8 cellular contexts compared by ENCODE assay signal in the genomic region with DNA sequence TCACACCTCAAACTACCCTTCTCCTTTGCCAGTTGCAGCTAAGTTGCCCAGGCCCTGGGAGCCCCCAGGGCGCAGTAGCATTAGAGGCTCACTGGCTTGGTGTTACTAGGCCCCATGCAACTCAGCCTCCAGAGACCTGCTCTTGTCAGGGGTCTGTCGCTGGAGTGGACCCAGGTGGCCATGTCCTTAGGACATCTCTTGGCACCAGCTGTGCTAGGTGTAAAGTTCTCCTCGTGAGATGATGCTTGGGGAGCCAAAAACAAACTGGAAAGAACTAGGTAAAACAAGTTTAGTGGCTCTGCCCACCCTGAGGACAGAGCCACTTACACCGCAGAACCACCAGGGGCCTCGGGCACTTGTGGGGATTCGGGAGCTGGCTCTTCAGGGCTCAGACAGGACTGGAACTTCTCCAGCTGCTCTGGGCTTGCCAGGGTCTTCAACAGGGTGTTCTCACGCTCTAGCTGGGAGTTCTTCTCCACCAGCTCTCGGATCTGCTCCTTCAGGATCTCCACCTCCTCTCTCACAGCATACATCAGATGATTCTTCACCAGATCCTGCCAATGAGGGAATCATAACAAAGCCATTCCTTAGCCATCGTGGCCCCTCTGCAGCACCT.
DNase-seq lines count a peak whose midpoint lies in the region; ATAC-seq and TF ChIP-seq lines count a peak whose summit lies in the region.

No MANE protein-coding gene starts in this region.

- no peaks in the 10 kb centered on the region for H3K9me3 Mint-ChIP-seq in activated naive CD4-positive, alpha-beta T cell treated with anti-CD3 and anti-CD28 coated beads for 36 hours
- no peaks in the 10 kb centered on the region for H3K9me3 Mint-ChIP-seq in activated naive CD4-positive, alpha-beta T cell treated with anti-CD3 and anti-CD28 coated beads, Interleukin-2, amount 50 U/mL, for 72 hours

- peak overlapping the region; percentile 84 to 97 for H3K27ac ChIP-seq in breast epithelium
- peak overlapping the region; percentile 77 for H3K27ac ChIP-seq in urinary bladder (ENCODE audit: low read depth)

- no peak for ATAC-seq in activated naive CD4-positive, alpha-beta T cell treated with anti-CD3 and anti-CD28 coated beads, Interleukin-2, amount 50 U/mL, for 72 hours

- no peaks in the 10 kb centered on the region for H3K27me3 Mint-ChIP-seq in activated naive CD4-positive, alpha-beta T cell treated with anti-CD3 and anti-CD28 coated beads for 36 hours (ENCODE audit: low read depth)

- no peaks in the 10 kb centered on the region for H3K4me1 ChIP-seq in breast epithelium
- no peaks in the 10 kb centered on the region for H3K4me1 ChIP-seq in urinary bladder (ENCODE audit: insufficient read depth)

- CTCF ChIA-PET in activated naive CD4-positive, alpha-beta T cell treated with anti-CD3 and anti-CD28 coated beads for 36 hours (lab: Charles Lee), result interaction anchor here (0.9 to 9.5 kb wide), 4 partner anchors 16 to 60 kb away, joined by 3 to 171 read pairs (median 3); no protein-coding TSS in a partner anchor

- H3K36me3 ChIP-seq in breast epithelium (no peaks in the 10 kb centered on the region), urinary bladder (ENCODE audit: insufficient read depth) (peaks cover 5% of the 10 kb centered on the region)

- peaks cover 0 to 50% of the 10 kb centered on the region in 2 donors for H3K27me3 ChIP-seq in breast epithelium

- intact Hi-C loops in activated naive CD4-positive, alpha-beta T cell treated with anti-CD3 and anti-CD28 coated beads for 36 hours (cut with micrococcal nuclease), result no loop called here
- intact Hi-C loops in breast epithelium (cut with DNase I; ENCODE audit: low total_unique reads), result no loop called here

- no peak overlapping the region for H3K4me3 Mint-ChIP-seq in activated naive CD4-positive, alpha-beta T cell treated with anti-CD3 and anti-CD28 coated beads for 36 hours

- TF ChIP-seq CTCF in breast epithelium (IDR thresholded peaks at IDR 0.05), result peak in 1 of 3 donors; percentile 2

- H3K9me3 ChIP-seq in breast epithelium, result no peaks in the 10 kb centered on the region

- H3K4me1 Mint-ChIP-seq in activated naive CD4-positive, alpha-beta T cell treated with anti-CD3 and anti-CD28 coated beads for 36 hours (ENCODE audit: low read depth), result peaks cover 52% of the 10 kb centered on the region

- H3K36me3 Mint-ChIP-seq in activated naive CD4-positive, alpha-beta T cell treated with anti-CD3 and anti-CD28 coated beads for 36 hours (ENCODE audit: low read depth), result peaks cover 13% of the 10 kb centered on the region
- peaks cover 11% of the 10 kb centered on the region in 2 donors for H3K36me3 Mint-ChIP-seq in activated naive CD4-positive, alpha-beta T cell treated with anti-CD3 and anti-CD28 coated beads, Interleukin-2, amount 50 U/mL, for 72 hours

- WGBS in urinary bladder, result 52% methylated on average over 9 of the region's 9 CpGs

- peak overlapping the region; percentile 21 for H3K27ac Mint-ChIP-seq in activated naive CD4-positive, alpha-beta T cell treated with anti-CD3 and anti-CD28 coated beads for 36 hours
- peak overlapping the region in 1 of 2 donors; percentile 95 for H3K27ac Mint-ChIP-seq in activated naive CD4-positive, alpha-beta T cell treated with anti-CD3 and anti-CD28 coated beads, Interleukin-2, amount 50 U/mL, for 72 hours

- peak overlapping the region; percentile 72 to 83 (median 82) for H3K4me3 ChIP-seq in breast epithelium
- peak overlapping the region; percentile 87 for H3K4me3 ChIP-seq in urinary bladder (ENCODE audit: low read depth, low read length)

- TF ChIP-seq POLR2A in breast epithelium (IDR thresholded peaks at IDR 0.05), result no peak

- DNase-seq in activated naive CD4-positive, alpha-beta T cell treated with anti-CD3 and anti-CD28 coated beads for 36 hours, result no peak
- no peak for DNase-seq in activated naive CD4-positive, alpha-beta T cell treated with anti-CD3 and anti-CD28 coated beads, Interleukin-2, amount 50 U/mL, for 72 hours (ENCODE audit: low spot score in 2 of 2)
- no peak for DNase-seq in breast epithelium (ENCODE audit: low spot score in 2 of 2)
- peak; percentile 69 for DNase-seq in mesenteric fat pad (ENCODE audit: low spot score)
- DNase-seq in occipital lobe (lab: John Stamatoyannopoulos, UW), result no peak
- no peak for DNase-seq in NCI-H446 treated with DMSO at 0.1 percent for 48 hours (lab: John Stamatoyannopoulos, UW)
- DNase-seq in NCI-H510A treated with DMSO at 0.1 percent for 48 hours (lab: John Stamatoyannopoulos, UW), result no peak
